ENCODE assay signal across 1 cellular context in genomic region chr12:113932411-113933196, GRCh38.
TF ChIP-seq lines count a peak whose summit lies in the region.

No MANE protein-coding gene starts in this region.

TF ChIP-seq in K562, 482 proteins besides CTCF, POLR2A, EP300 and RAD21 (continued from another document and continues in another):
- TF ChIP-seq CTCFL (IDR thresholded peaks at IDR 0.05; ENCODE audit: borderline replicate concordance, insufficient read depth, low read depth, low read length, poor library complexity, severe bottlenecking): no peak
- TF ChIP-seq PREB (CRISPR knock-in tag; IDR thresholded peaks at IDR 0.05): no peak
- TF ChIP-seq GABPA (tag; conservative IDR thresholded peaks at IDR 0.05; ENCODE audit: low read depth): no peak
- no peak for TF ChIP-seq RERE (CRISPR knock-in tag; IDR thresholded peaks at IDR 0.05; ENCODE audit: borderline replicate concordance)
- TF ChIP-seq HDGF (IDR thresholded peaks at IDR 0.05): no peak
- no peak; the same call in 1 of the 2 replicates for TF ChIP-seq XRCC5 (IDR thresholded peaks at IDR 0.05; ENCODE audit: low read depth, low read length)
- TF ChIP-seq RBFOX2 (IDR thresholded peaks at IDR 0.05; ENCODE audit: low read depth, low read length): no peak
- peak; percentile 82 to 85; a peak in 3 of 4 replicates for TF ChIP-seq HDAC1 (IDR thresholded peaks at IDR 0.05)
- TF ChIP-seq ZBTB8A (IDR thresholded peaks at IDR 0.05; ENCODE audit: partially characterized antibody): no peak
- TF ChIP-seq ZFX (CRISPR knock-in tag; IDR thresholded peaks at IDR 0.05): no peak
- TF ChIP-seq BRD9 (IDR thresholded peaks at IDR 0.05; ENCODE audit: low read depth, partially characterized antibody): no peak
- TF ChIP-seq ZNF561 (CRISPR knock-in tag; conservative IDR thresholded peaks at IDR 0.05): no peak
- TF ChIP-seq PHF20 (IDR thresholded peaks at IDR 0.05; ENCODE audit: partially characterized antibody): peak; percentile 57
- TF ChIP-seq MITF (IDR thresholded peaks at IDR 0.05): 0 out of 2 replicates have a peak, but pooled peaks have one; percentile 14
- TF ChIP-seq ZBTB17 (CRISPR knock-in tag; IDR thresholded peaks at IDR 0.05): no peak; the same call in 1 of the 2 replicates
- peak; percentile 96 to 97 for TF ChIP-seq KDM1A (IDR thresholded peaks at IDR 0.05)
- TF ChIP-seq POLR2AphosphoS5 (IDR thresholded peaks at IDR 0.05; ENCODE audit: control insufficient read depth, insufficient read depth, low read depth, low read length): peak; percentile 98
- TF ChIP-seq ZNF212 (CRISPR knock-in tag; IDR thresholded peaks at IDR 0.05): no peak
- TF ChIP-seq RBM14 (IDR thresholded peaks at IDR 0.05; ENCODE audit: borderline replicate concordance, insufficient read depth, low read depth, low read length): no peak
- no peak for TF ChIP-seq ZKSCAN3 (CRISPR knock-in tag; IDR thresholded peaks at IDR 0.05)
- peak; percentile 30; the same call in 1 of the 2 replicates for TF ChIP-seq GMEB1 (CRISPR knock-in tag; IDR thresholded peaks at IDR 0.05)
- no peak for TF ChIP-seq ESRRB (CRISPR knock-in tag; IDR thresholded peaks at IDR 0.05; ENCODE audit: borderline replicate concordance)
- no peak for TF ChIP-seq MXD1 (CRISPR knock-in tag; IDR thresholded peaks at IDR 0.05; ENCODE audit: borderline replicate concordance, poor library complexity, severe bottlenecking)
- TF ChIP-seq ZNF143 (CRISPR knock-in tag; IDR thresholded peaks at IDR 0.05): no peak
- TF ChIP-seq COPS2 (conservative IDR thresholded peaks at IDR 0.05): no peak
- no peak for TF ChIP-seq AFF1 (IDR thresholded peaks at IDR 0.05; ENCODE audit: low read depth in 1 of 2, partially characterized antibody in 2 of 2)
- TF ChIP-seq ETV5 (CRISPR knock-in tag; IDR thresholded peaks at IDR 0.05; ENCODE audit: low read depth): no peak
- no peak for TF ChIP-seq ZNF398 (CRISPR knock-in tag; IDR thresholded peaks at IDR 0.05)
- TF ChIP-seq NFYB (IDR thresholded peaks at IDR 0.05; ENCODE audit: extremely low read depth, insufficient read length): no peak
- no peak for TF ChIP-seq ZNF263 (CRISPR knock-in tag; IDR thresholded peaks at IDR 0.05; ENCODE audit: borderline replicate concordance)
- TF ChIP-seq NR0B1 (IDR thresholded peaks at IDR 0.05; ENCODE audit: partially characterized antibody): no peak
- no peak; the same call in 1 of the 2 replicates for TF ChIP-seq MXI1 (IDR thresholded peaks at IDR 0.05; ENCODE audit: low read depth, low read length)
- no peak for TF ChIP-seq ZNF764 (CRISPR knock-in tag; IDR thresholded peaks at IDR 0.05; ENCODE audit: low read depth)
- TF ChIP-seq ZNF384 (IDR thresholded peaks at IDR 0.05; ENCODE audit: low read depth, low read length): no peak; the same call in 1 of the 2 replicates
- TF ChIP-seq CC2D1A (IDR thresholded peaks at IDR 0.05): peak; percentile 95; the same call in 1 of the 2 replicates
- no peak for TF ChIP-seq TAF9B (IDR thresholded peaks at IDR 0.05; ENCODE audit: partially characterized antibody)
